ENCODE assay signal across 1 cellular context in the genomic region with DNA sequence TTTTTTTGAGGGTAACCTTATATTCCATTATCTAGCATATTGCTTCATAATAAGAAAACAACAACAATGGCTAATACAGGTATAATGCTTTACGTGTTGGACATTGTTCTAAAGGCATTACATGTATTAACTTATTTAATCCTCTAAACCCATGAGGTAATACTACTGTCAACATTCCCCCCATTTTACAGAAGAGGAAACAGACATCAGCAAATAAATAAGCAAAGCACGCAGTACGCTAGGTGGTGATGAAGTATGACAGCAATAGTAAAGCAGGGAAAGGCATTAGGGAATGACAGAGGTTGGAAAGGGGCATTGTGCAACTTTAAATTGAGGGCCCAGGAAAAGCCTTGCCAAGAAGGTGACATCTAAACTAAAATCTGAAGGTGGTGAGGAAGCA.
TF ChIP-seq lines count a peak whose summit lies in the region.

No MANE protein-coding gene starts in this region.

TF ChIP-seq in SK-N-SH, 30 proteins besides CTCF, POLR2A, EP300 and RAD21:
- no peak for TF ChIP-seq TAF1 (IDR thresholded peaks at IDR 0.05; ENCODE audit: borderline replicate concordance, low read depth, low read length)
- TF ChIP-seq FOXJ3 (CRISPR knock-in tag; IDR thresholded peaks at IDR 0.05): no peak
- no peak for TF ChIP-seq TCF12 (IDR thresholded peaks at IDR 0.05)
- TF ChIP-seq SMC3 (IDR thresholded peaks at IDR 0.05; ENCODE audit: low read depth, low read length): no peak
- TF ChIP-seq, protein P1, sequence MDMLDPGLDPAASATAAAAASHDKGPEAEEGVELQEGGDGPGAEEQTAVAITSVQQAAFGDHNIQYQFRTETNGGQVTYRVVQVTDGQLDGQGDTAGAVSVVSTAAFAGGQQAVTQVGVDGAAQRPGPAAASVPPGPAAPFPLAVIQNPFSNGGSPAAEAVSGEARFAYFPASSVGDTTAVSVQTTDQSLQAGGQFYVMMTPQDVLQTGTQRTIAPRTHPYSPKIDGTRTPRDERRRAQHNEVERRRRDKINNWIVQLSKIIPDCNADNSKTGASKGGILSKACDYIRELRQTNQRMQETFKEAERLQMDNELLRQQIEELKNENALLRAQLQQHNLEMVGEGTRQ (IDR thresholded peaks at IDR 0.05; ENCODE audit: borderline replicate concordance, low read depth, low read length): no peak
- no peak for TF ChIP-seq RXRA (IDR thresholded peaks at IDR 0.05; ENCODE audit: borderline replicate concordance, low read depth)
- no peak for TF ChIP-seq RFX5 (IDR thresholded peaks at IDR 0.05; ENCODE audit: low read length)
- TF ChIP-seq NRF1 (IDR thresholded peaks at IDR 0.05; ENCODE audit: low read depth, low read length): no peak
- TF ChIP-seq MXI1 (IDR thresholded peaks at IDR 0.05; ENCODE audit: low read depth, low read length): no peak
- no peak for TF ChIP-seq TEAD4 (IDR thresholded peaks at IDR 0.05; ENCODE audit: borderline replicate concordance, insufficient read depth)
- no peak for TF ChIP-seq RCOR1 (IDR thresholded peaks at IDR 0.05; ENCODE audit: low read length)
TF ChIP-seq in SK-N-SH: peak in this region for 0.
